Comparison of ENCODE assay signal across 19 cellular contexts in genomic region chr10:70121281-70121949, GRCh38.
"Had no signal": no experiment of that assay in that cellular context is flagged by ENCODE, and none has a peak within 500 bp of the region (broad histone marks: within the 10 kb centered on the region; RNA-seq: fewer than 3 reads in every experiment).

No MANE protein-coding gene starts in this region.

- DNase-seq: KBM-7, NCI-H1105, NCI-H1417, NCI-H1436 treated with DMSO at 0.1 percent for 48 hours, NCI-H1694, NCI-H187 treated with DMSO at 0.1 percent for 48 hours, NCI-H2029 treated with DMSO at 0.1 percent for 48 hours, NCI-H2171, NCI-H226, NCI-H446, NCI-H510A, NCI-H524 treated with DMSO at 0.1 percent for 48 hours, NCI-H69, NCI-H774, SHP77 treated with DMSO at 0.1 percent for 48 hours, SJCRH30 had no signal

- H3K27me3 ChIP-seq: SJCRH30 had no signal

- H3K4me3 ChIP-seq: SJCRH30 had no signal

- H3K36me3 ChIP-seq: SJCRH30 had no signal

- H3K27ac ChIP-seq: RWPE1, SJCRH30 had no signal

- H3K9me3 ChIP-seq: SJCRH30 had no signal

- ATAC-seq: Panc1, SK-N-SH treated with all-trans-retinoic acid at 6 μM for 48 hours had no signal

- H3K4me1 ChIP-seq: SJCRH30 had no signal
